In genomic region chr1:30902653-30903290, GRCh38 we compare ENCODE assay signal across 2 cellular contexts.
TF ChIP-seq lines count a peak whose summit lies in the region.

No MANE protein-coding gene starts in this region.

TF ChIP-seq in SK-N-SH, 30 proteins besides CTCF, POLR2A, EP300 and RAD21 (continued from another document):
- no peak for TF ChIP-seq SMC3 (IDR thresholded peaks at IDR 0.05; ENCODE audit: low read depth, low read length)
- TF ChIP-seq YY1 (IDR thresholded peaks at IDR 0.05; ENCODE audit: low read depth) = no peak
- no peak for TF ChIP-seq PBX3 (IDR thresholded peaks at IDR 0.05)

TF ChIP-seq in SK-N-SH treated with all-trans-retinoic acid at 6 μM for 48 hours, 23 proteins besides CTCF, POLR2A, EP300 and RAD21 (continued from another document):
- TF ChIP-seq CSRNP3 (CRISPR knock-in tag; IDR thresholded peaks at IDR 0.05) = no peak
- no peak for TF ChIP-seq ZFP3 (CRISPR knock-in tag; IDR thresholded peaks at IDR 0.05)
- TF ChIP-seq CREB5 (CRISPR knock-in tag; IDR thresholded peaks at IDR 0.05; ENCODE audit: low read depth) = no peak
- TF ChIP-seq PATZ1 (CRISPR knock-in tag; IDR thresholded peaks at IDR 0.05; ENCODE audit: borderline replicate concordance) = no peak
- no peak for TF ChIP-seq GLIS3 (CRISPR knock-in tag; IDR thresholded peaks at IDR 0.05)
- TF ChIP-seq CSDC2 (CRISPR knock-in tag; IDR thresholded peaks at IDR 0.05) = no peak
